Comparison of ENCODE assay signal across 18 cellular contexts in the genomic region with DNA sequence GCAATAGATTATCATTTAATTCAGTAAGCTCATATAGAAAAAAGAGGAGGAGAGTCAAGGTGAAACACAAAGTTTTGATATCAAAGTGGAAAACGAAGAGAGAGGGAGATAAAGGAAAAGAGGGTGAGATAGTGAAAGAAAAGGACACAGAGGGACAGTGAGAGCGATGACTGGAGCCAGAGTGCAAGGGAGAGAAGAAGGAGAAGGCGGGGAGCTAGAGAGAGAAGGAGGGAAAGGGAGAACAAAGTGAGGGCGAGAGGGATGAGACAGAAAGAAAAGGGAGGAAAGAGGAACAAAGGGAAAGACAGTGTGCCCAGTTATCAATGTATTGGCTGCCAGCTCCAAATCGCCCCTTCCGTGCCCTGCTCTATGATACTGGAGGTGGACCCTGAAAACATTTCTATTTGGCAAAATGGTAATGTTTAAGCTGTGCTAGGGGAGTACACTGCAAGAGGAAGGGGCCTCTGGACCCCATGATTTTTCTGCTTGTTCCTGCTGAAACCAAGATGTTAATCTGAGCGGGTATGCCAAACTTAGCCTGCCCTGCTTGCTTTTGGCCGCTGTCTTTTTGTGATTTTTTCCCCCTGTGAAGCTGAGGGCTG. TPM values are rescaled to one million over a fixed set of nuclear protein-coding genes. Genes with fewer than 3 reads are reported as not detected.
DNase-seq lines count a peak whose midpoint lies in the region; ATAC-seq and TF ChIP-seq lines count a peak whose summit lies in the region.
"Had no signal": no experiment of that assay in that cellular context is flagged by ENCODE, and none has a peak within 500 bp of the region (broad histone marks: within the 10 kb centered on the region; RNA-seq: fewer than 3 reads in every experiment).

No MANE protein-coding gene starts in this region.

- 38% methylated on average over 8 of the region's 8 CpGs for WGBS in right cardiac atrium
- 15% methylated on average over 8 of the region's 8 CpGs for WGBS in right lobe of liver (ENCODE audit: insufficient coverage, low coverage, low lambda C conversion rate, missing lambda C conversion rate)

- peaks cover 5% of the 10 kb centered on the region for H3K9me3 Mint-ChIP-seq in type B pancreatic cell

- no peaks in the 10 kb centered on the region for H3K9me3 ChIP-seq in right cardiac atrium (ENCODE audit: control insufficient read depth, low read length)
- H3K9me3 ChIP-seq in right lobe of liver, result no peaks in the 10 kb centered on the region

- H3K36me3 ChIP-seq in right lobe of liver, result no peaks in the 10 kb centered on the region
- H3K36me3 ChIP-seq: right atrium auricular region had no signal

- no peak overlapping the region for H3K27ac ChIP-seq in right cardiac atrium (ENCODE audit: low read length)
- no peak overlapping the region for H3K27ac ChIP-seq in dorsolateral prefrontal cortex
- peak overlapping the region; percentile 77 to 84 (median 83) for H3K27ac ChIP-seq in right lobe of liver
- H3K27ac ChIP-seq: right atrium auricular region had no signal

- H3K4me1 Mint-ChIP-seq in type B pancreatic cell (ENCODE audit: unreplicated experiment), result peaks cover 16% of the 10 kb centered on the region

- peak overlapping the region; percentile 75 for H3K27ac Mint-ChIP-seq in type B pancreatic cell
- H3K27ac Mint-ChIP-seq: CD4-positive, CD25-positive, alpha-beta regulatory T cell had no signal

- no peak for TF ChIP-seq CTCF in dorsolateral prefrontal cortex (IDR thresholded peaks at IDR 0.05 in 54 of 56, conservative IDR thresholded peaks at IDR 0.05 in 2 of 56; ENCODE audit: low read depth in 1 of 56, partially characterized antibody in 56 of 56)
- TF ChIP-seq CTCF in right lobe of liver (IDR thresholded peaks at IDR 0.05), result no peak
- no peak for TF ChIP-seq CTCF in type B pancreatic cell (conservative IDR thresholded peaks at IDR 0.05)

- H3K27me3 Mint-ChIP-seq in type B pancreatic cell, result peaks cover 32% of the 10 kb centered on the region

- ATAC-seq in right cardiac atrium, result no peak
- no peak for ATAC-seq in Right ventricle myocardium superior (ENCODE audit: poor library complexity)
- peak; percentile 15 to 33 (median 24) for ATAC-seq in right lobe of liver
- no peak for ATAC-seq in GM19035 (IDR thresholded peaks at IDR 0.05; ENCODE audit: unreplicated experiment)

- H3K27me3 ChIP-seq in right cardiac atrium (ENCODE audit: control insufficient read depth, insufficient read depth), result no peaks in the 10 kb centered on the region
- H3K27me3 ChIP-seq in dorsolateral prefrontal cortex, result peaks cover 0 to 92% (median 19%) of the 10 kb centered on the region in 45 donors
- H3K27me3 ChIP-seq in right lobe of liver, result no peaks in the 10 kb centered on the region
- H3K27me3 ChIP-seq: right atrium auricular region had no signal

- H3K36me3 Mint-ChIP-seq in type B pancreatic cell, result no peaks in the 10 kb centered on the region
- H3K36me3 Mint-ChIP-seq: CD4-positive, CD25-positive, alpha-beta regulatory T cell had no signal

- DNase-seq in right cardiac atrium, result no peak
- no peak for DNase-seq in Right ventricle myocardium superior
- no peak for DNase-seq in dorsolateral prefrontal cortex
- DNase-seq in right lobe of liver, result no peak
- DNase-seq in type B pancreatic cell (ENCODE audit: extremely low spot score, unreplicated experiment), result no peak
- DNase-seq in NCI-H1105 treated with DMSO at 0.1 percent for 48 hours (lab: John Stamatoyannopoulos, UW), result no peak
- no peak for DNase-seq in activated CD4-positive, alpha-beta T cell treated with anti-CD3 and anti-CD28 coated beads, Interleukin-2, amount 50 U/mL, for 1 hour
- DNase-seq: ACHN; activated CD4-positive, alpha-beta T cell treated with anti-CD3 and anti-CD28 coated beads for 48 hours; anterior cingulate cortex; CD4-positive, CD25-positive, alpha-beta regulatory T cell; Kasumi-1; SHP77; stimulated activated CD4-positive, alpha-beta T cell treated with anti-CD3 and anti-CD28 coated beads, Interleukin-15, amount 100 ng/mL, for 24 hours; T-helper 1 cell had no signal

- H3K4me3 ChIP-seq in right cardiac atrium (ENCODE audit: low read length), result peak overlapping the region; percentile 46
- H3K4me3 ChIP-seq in dorsolateral prefrontal cortex, result peak overlapping the region in 35 of 59 donors; percentile 5 to 51 (median 30)
- H3K4me3 ChIP-seq in right lobe of liver, result peak overlapping the region; percentile 19 to 31 (median 26)

- intact Hi-C loops in right cardiac atrium (cut with DNase I) (no loop called here), Right ventricle myocardium superior (cut with DNase I) (no loop called here), dorsolateral prefrontal cortex (cut with DNase I) (no loop called here), right lobe of liver (cut with DNase I) (no loop called here)

- peak overlapping the region; percentile 63 for H3K4me3 Mint-ChIP-seq in type B pancreatic cell
- H3K4me3 Mint-ChIP-seq: CD4-positive, CD25-positive, alpha-beta regulatory T cell had no signal

- no peak for TF ChIP-seq POLR2A in right lobe of liver (IDR thresholded peaks at IDR 0.05)

- peaks cover 4% of the 10 kb centered on the region for H3K4me1 ChIP-seq in right cardiac atrium (ENCODE audit: control insufficient read depth, insufficient read depth, low read length)
- peaks cover 0 to 16% (median 3%) of the 10 kb centered on the region in 4 donors for H3K4me1 ChIP-seq in right lobe of liver
- H3K4me1 ChIP-seq: right atrium auricular region had no signal

RNA-seq across cellular contexts. Expression of a gene that starts 27.8 kb away (rescaled TPM):
- total RNA-seq in right cardiac atrium (not detected), Right ventricle myocardium superior (not detected), dorsolateral prefrontal cortex (not detected), right lobe of liver (not detected), type B pancreatic cell (ENCODE audit: low replicate concordance) (not detected in 2 replicates)
- not detected for polyA plus RNA-seq in right cardiac atrium
- total RNA-seq: CD4-positive, CD25-positive, alpha-beta regulatory T cell; right atrium auricular region had no signal
- polyA plus RNA-seq: CD4-positive, CD25-positive, alpha-beta regulatory T cell had no signal

RNA-seq across cellular contexts. Expression of a gene that starts 37.9 kb away (rescaled TPM):
- total RNA-seq in right cardiac atrium (not detected), Right ventricle myocardium superior (not detected), dorsolateral prefrontal cortex (not detected), right lobe of liver (not detected), type B pancreatic cell (ENCODE audit: low replicate concordance) (not detected in 2 replicates)
- not detected for polyA plus RNA-seq in right cardiac atrium
- total RNA-seq: CD4-positive, CD25-positive, alpha-beta regulatory T cell; OCI-LY7; right atrium auricular region had no signal
- polyA plus RNA-seq: CD4-positive, CD25-positive, alpha-beta regulatory T cell had no signal

Comparison
In these comparisons a context has a peak if more than half of its experiments do, and no peak if none do; other contexts are left out.
1. ATAC-seq: peak in right lobe of liver (4 of 4); none in right cardiac atrium (0 of 2), Right ventricle myocardium superior (single experiment) and GM19035 (single experiment).
2. H3K27ac ChIP-seq: peak in right lobe of liver (3 of 3); none in right cardiac atrium (single experiment) and dorsolateral prefrontal cortex (0 of 59).
3. Peak in every context shown above with its lines, with median percentiles within 50 percentile points of each other: H3K4me3 ChIP-seq.